8 cellular contexts compared by ENCODE assay signal in genomic region chr13:42574435-42575311, GRCh38. TPM values are rescaled to one million over a fixed set of nuclear protein-coding genes. Genes with fewer than 3 reads are reported as not detected.
A peak's percentile ranks its signal among the peaks of the same experiment; 100 is the strongest.
DNase-seq lines count a peak whose midpoint lies in the region; ATAC-seq and TF ChIP-seq lines count a peak whose summit lies in the region.

No MANE protein-coding gene starts in this region.

- DNase-seq in activated CD4-positive, alpha-beta T cell treated with anti-CD3 and anti-CD28 coated beads, Interleukin-2, amount 10 ng/mL, durations not matched to agents 7 days and 5 days = peak; percentile 29
- DNase-seq in epithelial cell of esophagus (ENCODE audit: low read depth) (peak; percentile 20), NOMO-1 (lab: John Stamatoyannopoulos, UW; ENCODE audit: unreplicated experiment in 2 of 2) (no peak), occipital lobe (lab: John Stamatoyannopoulos, UW) (no peak), RKO (ENCODE audit: low spot score) (no peak)

- H3K27me3 Mint-ChIP-seq in activated CD4-positive, alpha-beta T cell treated with anti-CD3 and anti-CD28 coated beads, Interleukin-2, amount 10 ng/mL, durations not matched to agents 7 days and 5 days = peaks cover 47% of the 10 kb centered on the region

- no peaks in the 10 kb centered on the region for H3K36me3 ChIP-seq in rectal smooth muscle tissue (ENCODE audit: control insufficient read depth, insufficient read depth, low read length)

- POLR2A ChIA-PET in activated CD4-positive, alpha-beta T cell treated with anti-CD3 and anti-CD28 coated beads, Interleukin-2, amount 10 ng/mL, durations not matched to agents 7 days and 5 days (lab: Charles Lee) = interaction anchor here (0.7 kb wide), 1 partner anchor 183 kb away, joined by 3 read pairs; no protein-coding TSS in a partner anchor

- H3K27ac Mint-ChIP-seq in activated CD4-positive, alpha-beta T cell treated with anti-CD3 and anti-CD28 coated beads, Interleukin-2, amount 10 ng/mL, durations not matched to agents 7 days and 5 days = no peak overlapping the region

- TF ChIP-seq CTCF in epithelial cell of esophagus (IDR thresholded peaks at IDR 0.05; ENCODE audit: insufficient read depth, low read depth, low read length, missing control alignments) = no peak

- CTCF ChIA-PET in activated CD4-positive, alpha-beta T cell treated with anti-CD3 and anti-CD28 coated beads, Interleukin-2, amount 10 ng/mL, durations not matched to agents 7 days and 5 days (lab: Charles Lee) = interaction anchor here (0.5 to 0.6 kb wide), 2 partner anchors 9 to 186 kb away, joined by 3 to 4 read pairs; no protein-coding TSS in a partner anchor

- H3K4me1 Mint-ChIP-seq in activated CD4-positive, alpha-beta T cell treated with anti-CD3 and anti-CD28 coated beads, Interleukin-2, amount 10 ng/mL, durations not matched to agents 7 days and 5 days = peaks cover 17% of the 10 kb centered on the region

- peaks cover 11% of the 10 kb centered on the region for H3K9me3 Mint-ChIP-seq in activated CD4-positive, alpha-beta T cell treated with anti-CD3 and anti-CD28 coated beads, Interleukin-2, amount 10 ng/mL, durations not matched to agents 7 days and 5 days

- H3K36me3 Mint-ChIP-seq in activated CD4-positive, alpha-beta T cell treated with anti-CD3 and anti-CD28 coated beads, Interleukin-2, amount 10 ng/mL, durations not matched to agents 7 days and 5 days (ENCODE audit: low read depth) = no peaks in the 10 kb centered on the region

- H3K27me3 ChIP-seq in rectal smooth muscle tissue (ENCODE audit: control insufficient read depth, insufficient read depth, low read length) = peaks cover 6% of the 10 kb centered on the region

- peak overlapping the region; percentile 74 for H3K4me3 Mint-ChIP-seq in activated CD4-positive, alpha-beta T cell treated with anti-CD3 and anti-CD28 coated beads, Interleukin-2, amount 10 ng/mL, durations not matched to agents 7 days and 5 days

- H3K4me1 ChIP-seq in rectal smooth muscle tissue (ENCODE audit: control insufficient read depth, insufficient read depth, low read length) = no peaks in the 10 kb centered on the region

- H3K4me3 ChIP-seq in epithelial cell of esophagus (ENCODE audit: low read length) (peak overlapping the region; percentile 44), rectal smooth muscle tissue (ENCODE audit: low read length) (peak overlapping the region; percentile 56)

- ATAC-seq in GM18870 (IDR thresholded peaks at IDR 0.05; ENCODE audit: unreplicated experiment) = peak; percentile 52
- peak; percentile 56 for ATAC-seq in HG02884 (IDR thresholded peaks at IDR 0.05; ENCODE audit: unreplicated experiment)

- no peak overlapping the region for H3K27ac ChIP-seq in rectal smooth muscle tissue (ENCODE audit: low read depth, low read length)

- H3K9ac ChIP-seq in rectal smooth muscle tissue (ENCODE audit: low read length) = no peak overlapping the region

RNA-seq across cellular contexts. Expression of gene TNFSF11, which starts 0.7 kb away (rescaled TPM):
- total RNA-seq in activated CD4-positive, alpha-beta T cell treated with anti-CD3 and anti-CD28 coated beads, Interleukin-2, amount 10 ng/mL, durations not matched to agents 7 days and 5 days = under 1 TPM; 0.77 to 0.87 TPM
- total RNA-seq in occipital lobe = not detected

Comparison
In these comparisons a context has a peak if more than half of its experiments do, and no peak if none do; other contexts are left out.
1. DNase-seq: peak in activated CD4-positive, alpha-beta T cell treated with anti-CD3 and anti-CD28 coated beads, Interleukin-2, amount 10 ng/mL, durations not matched to agents 7 days and 5 days (single experiment) and epithelial cell of esophagus (single experiment); none in NOMO-1 (0 of 2), occipital lobe (single experiment) and RKO (single experiment).